Comparison of ENCODE assay signal across 20 cellular contexts in the genomic region with DNA sequence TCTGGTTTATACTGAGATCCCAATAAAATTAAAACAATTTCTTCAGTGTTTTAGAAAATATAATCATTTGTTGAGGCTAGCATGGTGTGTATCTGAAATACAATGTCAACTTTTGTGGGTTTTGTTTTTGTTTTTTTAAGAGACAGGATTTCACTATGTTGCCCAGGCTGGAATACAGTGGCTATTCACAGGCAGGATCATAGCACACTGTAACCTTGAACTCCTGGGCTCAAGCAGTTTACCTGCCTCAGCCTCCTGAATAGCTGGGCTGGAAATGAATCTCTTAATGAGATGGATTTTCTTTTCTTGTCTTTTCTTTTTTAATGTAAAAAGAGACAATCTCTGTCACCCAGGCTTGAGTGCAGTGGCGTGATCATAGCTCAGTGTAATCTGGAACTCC.
"Had no signal": no experiment of that assay in that cellular context is flagged by ENCODE, and none has a peak within 500 bp of the region (broad histone marks: within the 10 kb centered on the region; RNA-seq: fewer than 3 reads in every experiment).

No MANE protein-coding gene starts in this region.

- H3K27ac Mint-ChIP-seq: neural progenitor cell, progenitor cell of endocrine pancreas had no signal

- H3K36me3 ChIP-seq: neural progenitor cell had no signal

- H3K27me3 Mint-ChIP-seq: naive B cell, progenitor cell of endocrine pancreas had no signal

- ATAC-seq: activated T-cell treated with anti-CD3 and anti-CD28 coated beads, Interleukin-2, amount 50 U/mL, for 72 hours; esophagus mucosa; heart right ventricle; mucosa of descending colon; stimulated activated naive CD8-positive, alpha-beta T cell treated with anti-CD3 and anti-CD28 coated beads, Interleukin-15, Interleukin-2, amounts not matched to agents 100 U/mL and 50 U/mL, for 24 hours had no signal

- H3K27me3 ChIP-seq: heart right ventricle, neural progenitor cell, right atrium auricular region, tibial artery had no signal

- H3K9me3 ChIP-seq: heart right ventricle, mucosa of descending colon, right atrium auricular region, tibial artery had no signal

- H3K27ac ChIP-seq: coronary artery, neural progenitor cell, right atrium auricular region, tibial artery had no signal

- H3K4me3 ChIP-seq: coronary artery, heart right ventricle, mucosa of descending colon, neural progenitor cell, right atrium auricular region, tibial artery had no signal

- H3K36me3 Mint-ChIP-seq: naive B cell had no signal

- H3K4me3 Mint-ChIP-seq: activated T-cell treated with anti-CD3 and anti-CD28 coated beads, Interleukin-2, amount 50 U/mL, for 72 hours; immature natural killer cell; naive B cell; neural progenitor cell had no signal

- H3K4me1 ChIP-seq: neural progenitor cell had no signal

- H3K9me3 Mint-ChIP-seq: activated T-cell treated with anti-CD3 and anti-CD28 coated beads, Interleukin-2, amount 50 U/mL, for 72 hours; immature natural killer cell; naive B cell; neural progenitor cell had no signal

- H3K4me1 Mint-ChIP-seq: neural progenitor cell had no signal

- DNase-seq: activated CD4-positive, alpha-beta T cell treated with anti-CD3 and anti-CD28 coated beads, Interleukin-2, amount 50 U/mL, for 1 hour; activated CD8-positive, alpha-beta memory T cell treated with anti-CD3 and anti-CD28 coated beads, Interleukin-2, amount 50 U/mL, for 4 hours; activated effector memory CD4-positive, alpha-beta T cell treated with anti-CD3 and anti-CD28 coated beads, Interleukin-2, amount 50 U/mL, for 16 hours; activated naive CD4-positive, alpha-beta T cell treated with anti-CD3 and anti-CD28 coated beads, Interleukin-2, amount 50 U/mL, for 16 hours; activated T-cell treated with anti-CD3 and anti-CD28 coated beads, Interleukin-2, amount 50 U/mL, for 72 hours; aorta; heart right ventricle; immature natural killer cell; mucosa of descending colon; naive B cell; stimulated activated naive CD8-positive, alpha-beta T cell treated with anti-CD3 and anti-CD28 coated beads, Interleukin-15, Interleukin-2, amounts not matched to agents 100 U/mL and 50 U/mL, for 24 hours; substantia nigra; T-helper 1 cell; T1000; tibial artery had no signal
